Comparison of ENCODE assay signal across 8 cellular contexts in the genomic region with DNA sequence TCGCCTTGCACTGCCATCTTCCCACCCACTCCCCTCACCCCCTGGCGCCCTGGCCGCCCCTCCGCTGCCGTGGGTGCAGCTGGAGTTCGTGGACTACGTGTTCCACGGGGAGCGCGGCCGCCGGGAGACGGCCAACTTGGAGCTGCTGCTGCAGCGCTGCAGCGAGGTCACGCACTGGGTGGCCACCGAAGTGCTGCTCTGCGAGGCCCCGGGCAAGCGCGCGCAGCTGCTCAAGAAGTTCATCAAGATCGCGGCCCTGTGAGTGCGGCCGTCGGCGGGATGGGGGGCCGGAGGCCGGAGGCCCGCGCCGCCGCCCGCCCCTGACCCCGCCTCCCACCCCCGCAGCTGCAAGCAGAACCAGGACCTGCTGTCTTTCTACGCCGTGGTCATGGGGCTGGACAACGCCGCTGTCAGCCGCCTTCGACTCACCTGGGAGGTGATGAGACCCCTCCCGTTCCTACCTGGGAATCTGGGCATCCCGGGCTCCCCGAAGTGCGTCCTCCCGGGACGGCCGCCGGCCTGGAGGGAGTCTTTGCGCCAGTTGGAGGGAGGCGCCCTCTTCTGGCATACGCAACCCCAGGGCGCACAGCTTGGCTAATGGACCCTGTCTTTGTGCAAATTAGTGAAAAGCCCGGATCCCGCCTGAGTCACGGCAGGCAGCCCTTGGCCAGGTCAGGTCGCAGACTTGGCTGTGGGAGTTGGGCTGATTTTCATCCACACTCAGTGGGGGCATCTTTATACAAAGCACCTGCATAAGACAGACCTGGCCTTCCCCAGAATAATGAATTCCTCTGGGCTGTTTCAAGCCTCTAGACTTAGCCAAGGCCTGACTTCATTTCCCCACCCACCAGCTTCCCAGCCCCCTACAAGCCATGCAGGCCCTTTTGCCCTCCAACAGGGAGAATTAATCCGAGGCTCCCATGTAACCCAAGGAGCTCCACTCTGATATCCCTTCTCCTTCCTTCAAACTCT. TPM values are rescaled to one million over a fixed set of nuclear protein-coding genes. Genes with fewer than 3 reads are reported as not detected.
A peak's percentile ranks its signal among the peaks of the same experiment; 100 is the strongest.
DNase-seq lines count a peak whose midpoint lies in the region; ATAC-seq, FAIRE-seq and TF ChIP-seq lines count a peak whose summit lies in the region.

No MANE protein-coding gene starts in this region.

- peak; percentile 41 for DNase-seq in DMS53 treated with DMSO at 0.1 percent for 48 hours (lab: John Stamatoyannopoulos, UW; ENCODE audit: unreplicated experiment)
- DNase-seq in GM23338 (ENCODE audit: low spot score), result peak; percentile 88
- DNase-seq in NCI-H1694 (lab: John Stamatoyannopoulos, UW), result peak; percentile 28
- DNase-seq in activated CD4-positive, alpha-beta T cell treated with anti-CD3 and anti-CD28 coated beads for 48 hours, result peak; percentile 76
- peak; percentile 78 to 90 for DNase-seq in left lung
- DNase-seq in stimulated activated CD4-positive, alpha-beta T cell treated with anti-CD3 and anti-CD28 coated beads, Interleukin-2, amount 100 ng/mL, for 4 hours (ENCODE audit: low read depth), result peak; percentile 41
- DNase-seq in H54 (ENCODE audit: insufficient read length, low spot score), result no peak

- no peaks in the 10 kb centered on the region for H4K20me1 ChIP-seq in GM23338 (replicated peaks; ENCODE audit: insufficient read depth)

- ATAC-seq in GM23338 (peak; percentile 82), left lung (peak; percentile 93)

- peak overlapping the region; percentile 83 for H2AFZ ChIP-seq in GM23338

- H3K9me3 Mint-ChIP-seq in GM23338, result no peaks in the 10 kb centered on the region; the same call in 2 of the 3 replicates
- no peaks in the 10 kb centered on the region for H3K9me3 Mint-ChIP-seq in dendritic cell treated with granulocyte-macrophage colony-stimulating factor and Interleukin-4, amounts not matched to agents 40 ng/mL and 50 ng/mL, for 4 days

- H3K4me2 ChIP-seq in GM23338, result peak overlapping the region; percentile 94

- H3K4me3 Mint-ChIP-seq in GM23338, result peak overlapping the region; percentile 83
- H3K4me3 Mint-ChIP-seq in dendritic cell treated with granulocyte-macrophage colony-stimulating factor and Interleukin-4, amounts not matched to agents 40 ng/mL and 50 ng/mL, for 4 days, result peak overlapping the region; percentile 89

- intact Hi-C loops in dendritic cell treated with granulocyte-macrophage colony-stimulating factor and Interleukin-4, amounts not matched to agents 40 ng/mL and 50 ng/mL, for 4 days (cut with micrococcal nuclease), result no loop called here
- intact Hi-C loops in left lung (cut with DNase I), result no loop called here

- H3K79me2 ChIP-seq in GM23338 (replicated peaks; ENCODE audit: insufficient read depth), result no peaks in the 10 kb centered on the region

- peaks cover 5% of the 10 kb centered on the region for H3K27me3 Mint-ChIP-seq in GM23338 (ENCODE audit: insufficient read depth, low read depth, poor library complexity)
- H3K27me3 Mint-ChIP-seq in dendritic cell treated with granulocyte-macrophage colony-stimulating factor and Interleukin-4, amounts not matched to agents 40 ng/mL and 50 ng/mL, for 4 days, result peaks cover 22% of the 10 kb centered on the region

- H3K27ac ChIP-seq in GM23338 (ENCODE audit: low read depth) (0 out of 2 replicates have a peak overlapping the region, but pooled peaks have one; percentile 15), left lung (peak overlapping the region in 1 of 2 donors; percentile 21)

- peak; percentile 65 to 86 for TF ChIP-seq CTCF in GM23338 (conservative IDR thresholded peaks at IDR 0.05; ENCODE audit: low read depth in 2 of 2)
- peak; percentile 48 to 51 for TF ChIP-seq CTCF in left lung (IDR thresholded peaks at IDR 0.05)

- TF ChIP-seq POLR2A in H54 (IDR thresholded peaks at IDR 0.05; ENCODE audit: low read depth, low read length), result no peak

- no peak for FAIRE-seq in H54 (lab: Jason Lieb, UNC)

- H3K27ac Mint-ChIP-seq in GM23338, result no peak overlapping the region; the same call in 1 of the 2 replicates
- peak overlapping the region; percentile 70 for H3K27ac Mint-ChIP-seq in dendritic cell treated with granulocyte-macrophage colony-stimulating factor and Interleukin-4, amounts not matched to agents 40 ng/mL and 50 ng/mL, for 4 days

- peaks cover 32% of the 10 kb centered on the region for H3K4me1 Mint-ChIP-seq in GM23338
- H3K4me1 Mint-ChIP-seq in dendritic cell treated with granulocyte-macrophage colony-stimulating factor and Interleukin-4, amounts not matched to agents 40 ng/mL and 50 ng/mL, for 4 days (ENCODE audit: low read depth), result peaks cover 22% of the 10 kb centered on the region

- H3K4me1 ChIP-seq in GM23338 (ENCODE audit: insufficient read depth), result peaks cover 11% of the 10 kb centered on the region
- H3K4me1 ChIP-seq in left lung, result peaks cover 5 to 10% of the 10 kb centered on the region in 2 donors

- peaks cover 14% of the 10 kb centered on the region; the same call in 2 of the 3 replicates for H3K36me3 Mint-ChIP-seq in GM23338 (ENCODE audit: low read depth)
- H3K36me3 Mint-ChIP-seq in dendritic cell treated with granulocyte-macrophage colony-stimulating factor and Interleukin-4, amounts not matched to agents 40 ng/mL and 50 ng/mL, for 4 days (ENCODE audit: low read depth), result no peaks in the 10 kb centered on the region

- H3K36me3 ChIP-seq in GM23338 (ENCODE audit: insufficient read depth) (no peaks in the 10 kb centered on the region), left lung (peaks cover 0 to 15% of the 10 kb centered on the region in 2 donors)

- peaks cover 11% of the 10 kb centered on the region; the same call in 1 of the 2 replicates for H3F3A ChIP-seq in GM23338 (replicated peaks; ENCODE audit: low read depth)

- no peaks in the 10 kb centered on the region for H3K9me3 ChIP-seq in left lung

- H3K27me3 ChIP-seq in GM23338 (ENCODE audit: insufficient read depth) (peaks cover 5% of the 10 kb centered on the region; the same call in 1 of the 2 replicates), left lung (peaks cover 0 to 12% of the 10 kb centered on the region in 2 donors)

- H3K4me3 ChIP-seq in GM23338, result peak overlapping the region; percentile 88
- H3K4me3 ChIP-seq in left lung, result peak overlapping the region; percentile 39 to 52

- H3K9me2 ChIP-seq in GM23338 (ENCODE audit: insufficient read depth), result no peaks in the 10 kb centered on the region

TF ChIP-seq in GM23338, 12 proteins besides CTCF, POLR2A, EP300 and RAD21 (continues in another document):
- no peak for TF ChIP-seq ZNF331 (CRISPR knock-in tag; IDR thresholded peaks at IDR 0.05; ENCODE audit: low read depth)
- no peak for TF ChIP-seq ZNF114 (CRISPR knock-in tag; IDR thresholded peaks at IDR 0.05)
- TF ChIP-seq, protein P1, sequence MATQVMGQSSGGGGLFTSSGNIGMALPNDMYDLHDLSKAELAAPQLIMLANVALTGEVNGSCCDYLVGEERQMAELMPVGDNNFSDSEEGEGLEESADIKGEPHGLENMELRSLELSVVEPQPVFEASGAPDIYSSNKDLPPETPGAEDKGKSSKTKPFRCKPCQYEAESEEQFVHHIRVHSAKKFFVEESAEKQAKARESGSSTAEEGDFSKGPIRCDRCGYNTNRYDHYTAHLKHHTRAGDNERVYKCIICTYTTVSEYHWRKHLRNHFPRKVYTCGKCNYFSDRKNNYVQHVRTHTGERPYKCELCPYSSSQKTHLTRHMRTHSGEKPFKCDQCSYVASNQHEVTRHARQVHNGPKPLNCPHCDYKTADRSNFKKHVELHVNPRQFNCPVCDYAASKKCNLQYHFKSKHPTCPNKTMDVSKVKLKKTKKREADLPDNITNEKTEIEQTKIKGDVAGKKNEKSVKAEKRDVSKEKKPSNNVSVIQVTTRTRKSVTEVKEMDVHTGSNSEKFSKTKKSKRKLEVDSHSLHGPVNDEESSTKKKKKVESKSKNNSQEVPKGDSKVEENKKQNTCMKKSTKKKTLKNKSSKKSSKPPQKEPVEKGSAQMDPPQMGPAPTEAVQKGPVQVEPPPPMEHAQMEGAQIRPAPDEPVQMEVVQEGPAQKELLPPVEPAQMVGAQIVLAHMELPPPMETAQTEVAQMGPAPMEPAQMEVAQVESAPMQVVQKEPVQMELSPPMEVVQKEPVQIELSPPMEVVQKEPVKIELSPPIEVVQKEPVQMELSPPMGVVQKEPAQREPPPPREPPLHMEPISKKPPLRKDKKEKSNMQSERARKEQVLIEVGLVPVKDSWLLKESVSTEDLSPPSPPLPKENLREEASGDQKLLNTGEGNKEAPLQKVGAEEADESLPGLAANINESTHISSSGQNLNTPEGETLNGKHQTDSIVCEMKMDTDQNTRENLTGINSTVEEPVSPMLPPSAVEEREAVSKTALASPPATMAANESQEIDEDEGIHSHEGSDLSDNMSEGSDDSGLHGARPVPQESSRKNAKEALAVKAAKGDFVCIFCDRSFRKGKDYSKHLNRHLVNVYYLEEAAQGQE (IDR thresholded peaks at IDR 0.05; ENCODE audit: unreplicated experiment), result no peak
- TF ChIP-seq CREB1 (CRISPR knock-in tag; IDR thresholded peaks at IDR 0.05; ENCODE audit: low read depth), result no peak

RNA-seq across cellular contexts. Expression of gene RAPGEFL1, which starts 14.3 kb away (rescaled TPM):
- total RNA-seq in GM23338 (2014; rRNA removed; shearing (Covaris generic)), result 10.4 and 14.0 TPM in 2 replicates
- 5.0 and 6.7 TPM in 2 replicates for polyA plus RNA-seq in GM23338 (2016; fragmentation: Nextera tagmentation; extraction: Ambion mirVana)
- total RNA-seq in left lung, result 10 to 100 TPM in 1 of 2 donors, 1 to 10 TPM in 1; 7.4 to 13.1 TPM

RNA-seq across cellular contexts. Expression of gene WIPF2, which starts 27.6 kb away (rescaled TPM):
- total RNA-seq in GM23338 (2014; rRNA removed; shearing (Covaris generic)), result 9.2 and 10.8 TPM in 2 replicates
- polyA plus RNA-seq in GM23338 (2016; fragmentation: Nextera tagmentation; extraction: Ambion mirVana), result 9.2 and 11.7 TPM in 2 replicates
- 10 to 100 TPM; 35.5 to 35.8 TPM for total RNA-seq in left lung

RNA-seq across cellular contexts. Expression of gene CASC3, which starts 51.2 kb away (rescaled TPM):
- 76.1 and 82.9 TPM in 2 replicates for total RNA-seq in GM23338 (2014; rRNA removed; shearing (Covaris generic))
- 34.4 and 37.5 TPM in 2 replicates for polyA plus RNA-seq in GM23338 (2016; fragmentation: Nextera tagmentation; extraction: Ambion mirVana)
- 10 to 100 TPM; 63.4 to 98.8 TPM for total RNA-seq in left lung
